In the genomic region with DNA sequence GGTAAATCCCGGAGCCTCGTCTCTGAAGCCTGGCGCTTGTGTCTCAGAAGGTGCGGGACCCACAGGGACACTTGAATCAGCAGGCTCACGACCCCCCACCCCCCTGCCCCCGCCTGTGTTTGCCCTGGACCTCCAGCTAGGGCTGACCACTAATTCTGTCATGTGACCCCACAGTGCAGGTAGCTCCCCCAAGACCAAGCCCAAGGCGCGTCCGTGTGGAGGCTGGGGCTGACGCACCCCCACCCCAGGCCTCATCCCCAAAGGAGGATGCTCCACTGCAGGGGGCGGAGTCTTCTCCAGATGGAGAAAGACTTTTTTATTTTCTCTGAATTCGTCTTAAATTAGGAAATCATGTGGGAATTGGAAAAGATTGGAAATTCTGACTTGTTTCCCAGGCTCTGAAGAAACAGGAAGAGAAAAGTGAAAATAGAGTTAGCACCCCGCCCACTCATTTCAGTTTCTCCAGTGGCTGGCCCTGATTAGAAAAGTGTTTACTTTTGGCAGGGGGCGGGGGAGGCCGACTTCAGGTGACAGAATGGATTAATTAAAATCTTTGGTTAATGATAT, we compare ENCODE assay signal across 1 cellular context.
A peak's percentile ranks its signal among the peaks of the same experiment; 100 is the strongest.
TF ChIP-seq lines count a peak whose summit lies in the region.

No MANE protein-coding gene starts in this region.

TF ChIP-seq in HepG2, 621 proteins besides CTCF, POLR2A, EP300 and RAD21 (continues in another document):
- TF ChIP-seq KAT2B (IDR thresholded peaks at IDR 0.05; ENCODE audit: borderline replicate concordance, low read depth, low read length): no peak
- no peak for TF ChIP-seq ZNF720 (CRISPR knock-in tag; IDR thresholded peaks at IDR 0.05)
- TF ChIP-seq, protein P1, sequence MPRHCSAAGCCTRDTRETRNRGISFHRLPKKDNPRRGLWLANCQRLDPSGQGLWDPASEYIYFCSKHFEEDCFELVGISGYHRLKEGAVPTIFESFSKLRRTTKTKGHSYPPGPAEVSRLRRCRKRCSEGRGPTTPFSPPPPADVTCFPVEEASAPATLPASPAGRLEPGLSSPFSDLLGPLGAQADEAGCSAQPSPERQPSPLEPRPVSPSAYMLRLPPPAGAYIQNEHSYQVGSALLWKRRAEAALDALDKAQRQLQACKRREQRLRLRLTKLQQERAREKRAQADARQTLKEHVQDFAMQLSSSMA (CRISPR knock-in tag; IDR thresholded peaks at IDR 0.05): no peak
- TF ChIP-seq, protein P2, sequence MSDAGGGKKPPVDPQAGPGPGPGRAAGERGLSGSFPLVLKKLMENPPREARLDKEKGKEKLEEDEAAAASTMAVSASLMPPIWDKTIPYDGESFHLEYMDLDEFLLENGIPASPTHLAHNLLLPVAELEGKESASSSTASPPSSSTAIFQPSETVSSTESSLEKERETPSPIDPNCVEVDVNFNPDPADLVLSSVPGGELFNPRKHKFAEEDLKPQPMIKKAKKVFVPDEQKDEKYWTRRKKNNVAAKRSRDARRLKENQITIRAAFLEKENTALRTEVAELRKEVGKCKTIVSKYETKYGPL (CRISPR knock-in tag; IDR thresholded peaks at IDR 0.05): 0 out of 2 replicates have a peak, but pooled peaks have one; percentile 27
- TF ChIP-seq, protein P3, sequence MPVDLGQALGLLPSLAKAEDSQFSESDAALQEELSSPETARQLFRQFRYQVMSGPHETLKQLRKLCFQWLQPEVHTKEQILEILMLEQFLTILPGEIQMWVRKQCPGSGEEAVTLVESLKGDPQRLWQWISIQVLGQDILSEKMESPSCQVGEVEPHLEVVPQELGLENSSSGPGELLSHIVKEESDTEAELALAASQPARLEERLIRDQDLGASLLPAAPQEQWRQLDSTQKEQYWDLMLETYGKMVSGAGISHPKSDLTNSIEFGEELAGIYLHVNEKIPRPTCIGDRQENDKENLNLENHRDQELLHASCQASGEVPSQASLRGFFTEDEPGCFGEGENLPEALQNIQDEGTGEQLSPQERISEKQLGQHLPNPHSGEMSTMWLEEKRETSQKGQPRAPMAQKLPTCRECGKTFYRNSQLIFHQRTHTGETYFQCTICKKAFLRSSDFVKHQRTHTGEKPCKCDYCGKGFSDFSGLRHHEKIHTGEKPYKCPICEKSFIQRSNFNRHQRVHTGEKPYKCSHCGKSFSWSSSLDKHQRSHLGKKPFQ (CRISPR knock-in tag; IDR thresholded peaks at IDR 0.05; ENCODE audit: insufficient replicate concordance): peak; percentile 77
- TF ChIP-seq LRRFIP1 (CRISPR knock-in tag; conservative IDR thresholded peaks at IDR 0.05): no peak
- no peak for TF ChIP-seq MAFK (conservative IDR thresholded peaks at IDR 0.05 in 1 of 2, IDR thresholded peaks at IDR 0.05 in 1 of 2; ENCODE audit: low read length in 2 of 2)
- no peak for TF ChIP-seq HDAC6 (IDR thresholded peaks at IDR 0.05; ENCODE audit: low read depth, low read length)
- TF ChIP-seq RFXANK (CRISPR knock-in tag; IDR thresholded peaks at IDR 0.05): no peak
- no peak for TF ChIP-seq HNRNPK (IDR thresholded peaks at IDR 0.05; ENCODE audit: low read depth, low read length, poor library complexity, severe bottlenecking)
- TF ChIP-seq RBM22 (optimal IDR thresholded peaks at IDR 0.05; ENCODE audit: low read length): no peak
- TF ChIP-seq NKX3-1 (CRISPR knock-in tag; IDR thresholded peaks at IDR 0.05): no peak
- no peak for TF ChIP-seq ZNF569 (CRISPR knock-in tag; IDR thresholded peaks at IDR 0.05; ENCODE audit: borderline replicate concordance)
- no peak for TF ChIP-seq TCF12 (IDR thresholded peaks at IDR 0.05)
- no peak for TF ChIP-seq TCF12 (CRISPR knock-in tag; IDR thresholded peaks at IDR 0.05)
- no peak for TF ChIP-seq ZNF792 (CRISPR knock-in tag; IDR thresholded peaks at IDR 0.05)
- TF ChIP-seq ZFP36L1 (CRISPR knock-in tag; IDR thresholded peaks at IDR 0.05): no peak
- no peak for TF ChIP-seq ZBTB42 (CRISPR knock-in tag; IDR thresholded peaks at IDR 0.05)
- TF ChIP-seq, protein P4, sequence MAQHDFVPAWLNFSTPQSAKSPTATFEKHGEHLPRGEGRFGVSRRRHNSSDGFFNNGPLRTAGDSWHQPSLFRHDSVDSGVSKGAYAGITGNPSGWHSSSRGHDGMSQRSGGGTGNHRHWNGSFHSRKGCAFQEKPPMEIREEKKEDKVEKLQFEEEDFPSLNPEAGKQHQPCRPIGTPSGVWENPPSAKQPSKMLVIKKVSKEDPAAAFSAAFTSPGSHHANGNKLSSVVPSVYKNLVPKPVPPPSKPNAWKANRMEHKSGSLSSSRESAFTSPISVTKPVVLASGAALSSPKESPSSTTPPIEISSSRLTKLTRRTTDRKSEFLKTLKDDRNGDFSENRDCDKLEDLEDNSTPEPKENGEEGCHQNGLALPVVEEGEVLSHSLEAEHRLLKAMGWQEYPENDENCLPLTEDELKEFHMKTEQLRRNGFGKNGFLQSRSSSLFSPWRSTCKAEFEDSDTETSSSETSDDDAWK (CRISPR knock-in tag; IDR thresholded peaks at IDR 0.05): no peak
- no peak for TF ChIP-seq TOE1 (CRISPR knock-in tag; IDR thresholded peaks at IDR 0.05)
- no peak for TF ChIP-seq TOPORS (CRISPR knock-in tag; IDR thresholded peaks at IDR 0.05)
- TF ChIP-seq, protein P5, sequence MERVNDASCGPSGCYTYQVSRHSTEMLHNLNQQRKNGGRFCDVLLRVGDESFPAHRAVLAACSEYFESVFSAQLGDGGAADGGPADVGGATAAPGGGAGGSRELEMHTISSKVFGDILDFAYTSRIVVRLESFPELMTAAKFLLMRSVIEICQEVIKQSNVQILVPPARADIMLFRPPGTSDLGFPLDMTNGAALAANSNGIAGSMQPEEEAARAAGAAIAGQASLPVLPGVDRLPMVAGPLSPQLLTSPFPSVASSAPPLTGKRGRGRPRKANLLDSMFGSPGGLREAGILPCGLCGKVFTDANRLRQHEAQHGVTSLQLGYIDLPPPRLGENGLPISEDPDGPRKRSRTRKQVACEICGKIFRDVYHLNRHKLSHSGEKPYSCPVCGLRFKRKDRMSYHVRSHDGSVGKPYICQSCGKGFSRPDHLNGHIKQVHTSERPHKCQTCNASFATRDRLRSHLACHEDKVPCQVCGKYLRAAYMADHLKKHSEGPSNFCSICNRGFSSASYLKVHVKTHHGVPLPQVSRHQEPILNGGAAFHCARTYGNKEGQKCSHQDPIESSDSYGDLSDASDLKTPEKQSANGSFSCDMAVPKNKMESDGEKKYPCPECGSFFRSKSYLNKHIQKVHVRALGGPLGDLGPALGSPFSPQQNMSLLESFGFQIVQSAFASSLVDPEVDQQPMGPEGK (CRISPR knock-in tag; IDR thresholded peaks at IDR 0.05): peak; percentile 45; the same call in 1 of the 2 replicates
- TF ChIP-seq, protein P6, sequence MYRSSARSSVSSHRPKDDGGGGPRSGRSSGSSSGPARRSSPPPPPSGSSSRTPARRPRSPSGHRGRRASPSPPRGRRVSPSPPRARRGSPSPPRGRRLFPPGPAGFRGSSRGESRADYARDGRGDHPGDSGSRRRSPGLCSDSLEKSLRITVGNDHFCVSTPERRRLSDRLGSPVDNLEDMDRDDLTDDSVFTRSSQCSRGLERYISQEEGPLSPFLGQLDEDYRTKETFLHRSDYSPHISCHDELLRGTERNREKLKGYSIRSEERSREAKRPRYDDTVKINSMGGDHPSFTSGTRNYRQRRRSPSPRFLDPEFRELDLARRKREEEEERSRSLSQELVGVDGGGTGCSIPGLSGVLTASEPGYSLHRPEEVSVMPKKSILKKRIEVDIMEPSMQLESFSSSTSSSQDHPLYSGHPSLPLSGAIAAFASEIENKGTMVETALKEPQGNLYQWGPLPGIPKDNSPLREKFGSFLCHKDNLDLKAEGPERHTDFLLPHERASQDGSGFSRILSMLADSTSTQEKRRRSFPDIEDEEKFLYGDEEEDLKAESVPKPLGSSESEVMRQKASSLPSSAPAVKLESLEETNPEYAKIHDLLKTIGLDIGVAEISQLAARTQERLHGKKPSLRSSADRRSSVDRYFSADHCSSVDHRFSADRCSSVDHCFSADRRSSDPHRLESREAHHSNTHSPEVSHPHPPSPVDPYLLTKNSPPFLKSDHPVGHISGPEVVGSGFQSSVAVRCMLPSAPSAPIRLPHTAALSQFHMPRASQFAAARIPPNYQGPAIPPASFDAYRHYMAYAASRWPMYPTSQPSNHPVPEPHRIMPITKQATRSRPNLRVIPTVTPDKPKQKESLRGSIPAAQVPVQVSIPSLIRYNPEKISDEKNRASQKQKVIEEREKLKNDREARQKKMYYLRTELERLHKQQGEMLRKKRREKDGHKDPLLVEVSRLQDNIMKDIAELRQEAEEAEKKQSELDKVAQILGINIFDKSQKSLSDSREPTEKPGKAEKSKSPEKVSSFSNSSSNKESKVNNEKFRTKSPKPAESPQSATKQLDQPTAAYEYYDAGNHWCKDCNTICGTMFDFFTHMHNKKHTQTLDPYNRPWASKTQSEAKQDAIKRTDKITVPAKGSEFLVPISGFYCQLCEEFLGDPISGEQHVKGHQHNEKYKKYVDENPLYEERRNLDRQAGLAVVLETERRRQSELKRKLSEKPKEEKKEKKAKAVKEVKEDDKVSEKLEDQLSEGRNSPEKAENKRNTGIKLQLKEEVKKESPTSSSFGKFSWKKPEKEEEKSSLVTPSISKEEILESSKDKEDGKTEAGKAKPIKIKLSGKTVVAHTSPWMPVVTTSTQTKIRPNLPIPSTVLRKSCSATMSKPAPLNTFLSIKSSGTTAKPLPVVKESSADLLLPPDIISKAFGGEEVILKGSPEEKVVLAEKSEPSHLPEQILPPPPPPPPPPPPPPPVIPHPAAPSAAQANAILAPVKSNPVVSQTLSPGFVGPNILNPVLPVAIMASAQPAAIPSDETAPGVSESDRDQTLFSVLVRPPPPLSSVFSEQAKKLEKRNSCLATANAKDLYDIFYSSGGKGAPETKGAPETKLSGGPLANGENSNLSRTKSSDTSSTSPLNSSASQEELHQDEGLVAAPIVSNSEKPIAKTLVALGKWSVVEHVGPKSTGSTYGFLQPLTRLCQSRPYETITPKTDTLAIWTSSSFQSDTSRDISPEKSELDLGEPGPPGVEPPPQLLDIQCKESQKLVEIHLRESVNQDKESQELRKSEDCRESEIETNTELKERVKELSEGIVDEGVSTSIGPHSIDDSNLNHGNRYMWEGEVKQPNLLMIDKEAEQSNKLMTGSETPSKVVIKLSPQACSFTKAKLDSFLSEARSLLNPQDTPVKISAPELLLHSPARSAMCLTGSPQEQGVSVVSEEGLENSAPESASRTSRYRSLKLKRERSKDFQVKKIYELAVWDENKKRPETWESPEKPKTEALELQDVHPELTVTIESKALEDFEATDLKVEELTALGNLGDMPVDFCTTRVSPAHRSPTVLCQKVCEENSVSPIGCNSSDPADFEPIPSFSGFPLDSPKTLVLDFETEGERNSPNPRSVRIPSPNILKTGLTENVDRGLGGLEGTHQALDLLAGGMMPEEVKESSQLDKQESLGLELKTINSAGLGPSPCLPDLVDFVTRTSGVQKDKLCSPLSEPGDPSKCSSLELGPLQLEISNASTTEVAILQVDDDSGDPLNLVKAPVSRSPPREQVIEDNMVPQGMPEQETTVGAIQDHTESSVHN (CRISPR knock-in tag; IDR thresholded peaks at IDR 0.05): no peak
- TF ChIP-seq ZNF800 (CRISPR knock-in tag; IDR thresholded peaks at IDR 0.05): no peak
- no peak for TF ChIP-seq ZNF816 (CRISPR knock-in tag; IDR thresholded peaks at IDR 0.05; ENCODE audit: borderline replicate concordance)
- TF ChIP-seq, protein P7, sequence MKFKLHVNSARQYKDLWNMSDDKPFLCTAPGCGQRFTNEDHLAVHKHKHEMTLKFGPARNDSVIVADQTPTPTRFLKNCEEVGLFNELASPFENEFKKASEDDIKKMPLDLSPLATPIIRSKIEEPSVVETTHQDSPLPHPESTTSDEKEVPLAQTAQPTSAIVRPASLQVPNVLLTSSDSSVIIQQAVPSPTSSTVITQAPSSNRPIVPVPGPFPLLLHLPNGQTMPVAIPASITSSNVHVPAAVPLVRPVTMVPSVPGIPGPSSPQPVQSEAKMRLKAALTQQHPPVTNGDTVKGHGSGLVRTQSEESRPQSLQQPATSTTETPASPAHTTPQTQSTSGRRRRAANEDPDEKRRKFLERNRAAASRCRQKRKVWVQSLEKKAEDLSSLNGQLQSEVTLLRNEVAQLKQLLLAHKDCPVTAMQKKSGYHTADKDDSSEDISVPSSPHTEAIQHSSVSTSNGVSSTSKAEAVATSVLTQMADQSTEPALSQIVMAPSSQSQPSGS (CRISPR knock-in tag; IDR thresholded peaks at IDR 0.05): no peak
- TF ChIP-seq CSRNP1 (CRISPR knock-in tag; IDR thresholded peaks at IDR 0.05): no peak
- no peak for TF ChIP-seq CCAR2 (optimal IDR thresholded peaks at IDR 0.05; ENCODE audit: low read depth, low read length)
